In the genomic region with DNA sequence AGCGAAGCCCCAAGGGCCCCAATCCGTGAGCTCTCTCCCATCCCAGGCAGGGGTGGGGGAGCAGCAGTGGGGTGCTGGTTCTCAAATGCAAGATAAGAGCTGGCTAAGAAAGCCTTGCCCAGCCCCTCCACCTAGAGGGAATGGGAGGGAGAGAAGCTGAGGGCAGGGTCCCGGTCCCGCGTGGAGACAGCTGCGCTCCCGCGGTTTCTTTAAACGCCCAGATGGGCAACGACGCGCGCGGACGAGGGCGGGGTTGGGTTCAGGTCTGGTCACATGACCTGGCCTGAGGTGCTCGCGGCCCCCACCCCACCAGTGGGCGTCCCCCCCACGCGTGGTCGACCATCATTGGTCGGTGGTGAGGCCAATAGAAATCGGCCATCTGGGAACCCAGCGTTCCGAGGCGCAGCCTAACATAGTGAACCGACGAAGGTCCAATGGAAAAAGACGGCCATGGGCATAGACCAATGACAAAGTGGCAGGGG, we compare ENCODE assay signal across 1 cellular context.
TF ChIP-seq lines count a peak whose summit lies in the region.

No MANE protein-coding gene starts in this region.

TF ChIP-seq in HepG2, 621 proteins besides CTCF, POLR2A, EP300 and RAD21 (continued from another document):
- TF ChIP-seq SMARCE1 (IDR thresholded peaks at IDR 0.05; ENCODE audit: borderline replicate concordance) (no peak), ZNF432 (CRISPR knock-in tag; IDR thresholded peaks at IDR 0.05; ENCODE audit: borderline replicate concordance) (no peak), NAIF1 (CRISPR knock-in tag; IDR thresholded peaks at IDR 0.05; ENCODE audit: borderline replicate concordance) (no peak)
